In genomic region chr3:122458992-122459391, GRCh38 we compare ENCODE assay signal across 8 cellular contexts. TPM values are rescaled to one million over a fixed set of nuclear protein-coding genes. Genes with fewer than 3 reads are reported as not detected.
DNase-seq lines count a peak whose midpoint lies in the region; ATAC-seq, FAIRE-seq and TF ChIP-seq lines count a peak whose summit lies in the region.

No MANE protein-coding gene starts in this region.

- peak overlapping the region in 1 of 2 donors; percentile 78 for H3K27ac Mint-ChIP-seq in effector memory CD8-positive, alpha-beta T cell

- no peaks in the 10 kb centered on the region for H3K9me3 Mint-ChIP-seq in effector memory CD8-positive, alpha-beta T cell

- TF ChIP-seq POLR2A in heart left ventricle (IDR thresholded peaks at IDR 0.05) (no peak), gastroesophageal sphincter (IDR thresholded peaks at IDR 0.05) (no peak)

- 64 to 73% (median 67%) methylated on average over 4 of the region's 4 CpGs for WGBS in heart left ventricle, 4 donors
- 30 to 48% methylated on average over 3 to 4 of the region's 4 CpGs for WGBS in gastroesophageal sphincter (ENCODE audit: low coverage in 1 of 2), 2 donors

- no peaks in the 10 kb centered on the region for H3K27me3 ChIP-seq in heart left ventricle
- H3K27me3 ChIP-seq in gastroesophageal sphincter = no peaks in the 10 kb centered on the region
- H3K27me3 ChIP-seq in upper lobe of right lung = no peaks in the 10 kb centered on the region

- H3K27ac ChIP-seq in heart left ventricle (no peak overlapping the region), gastroesophageal sphincter (no peak overlapping the region), upper lobe of right lung (no peak overlapping the region)

- peaks cover 65% of the 10 kb centered on the region for H3K36me3 Mint-ChIP-seq in effector memory CD8-positive, alpha-beta T cell (ENCODE audit: insufficient read depth)

- H3K9me3 ChIP-seq in heart left ventricle (no peaks in the 10 kb centered on the region), gastroesophageal sphincter (no peaks in the 10 kb centered on the region), upper lobe of right lung (no peaks in the 10 kb centered on the region)

- H3K4me1 ChIP-seq in heart left ventricle (no peaks in the 10 kb centered on the region), gastroesophageal sphincter (no peaks in the 10 kb centered on the region), upper lobe of right lung (no peaks in the 10 kb centered on the region)

- H3K36me3 ChIP-seq in heart left ventricle = peaks cover 0 to 97% (median 71%) of the 10 kb centered on the region in 9 donors
- H3K36me3 ChIP-seq in gastroesophageal sphincter = peaks cover 0 to 86% of the 10 kb centered on the region in 2 donors
- H3K36me3 ChIP-seq in upper lobe of right lung = peaks cover 96% of the 10 kb centered on the region

- no peaks in the 10 kb centered on the region for H3K4me1 Mint-ChIP-seq in effector memory CD8-positive, alpha-beta T cell (ENCODE audit: low read depth in 2 of 2)

- ATAC-seq in heart left ventricle (no peak), left ventricle myocardium superior (no peak), gastroesophageal sphincter (peak; percentile 50), upper lobe of right lung (peak; percentile 34), HG03571 (IDR thresholded peaks at IDR 0.05; ENCODE audit: unreplicated experiment) (no peak)
- no peak for ATAC-seq in effector memory CD8-positive, alpha-beta T cell (replicated peaks)

- H3K4me3 ChIP-seq in heart left ventricle (no peak overlapping the region), gastroesophageal sphincter (no peak overlapping the region), upper lobe of right lung (no peak overlapping the region)

- no peak overlapping the region for H3K4me3 Mint-ChIP-seq in effector memory CD8-positive, alpha-beta T cell

- FAIRE-seq in RCC 7860 (lab: Jason Lieb, UNC) = peak; percentile 82

- intact Hi-C loops in heart left ventricle (cut with DNase I) = loop anchor here in 6 of 10 donors (2.0 to 10.0 kb wide), 4 partner anchors 56 to 223 kb away; partner anchors contain the start of genes PARP14 (in 3 of the 6) and KPNA1 (in 2 of the 6)
- intact Hi-C loops in left ventricle myocardium superior (cut with micrococcal nuclease) = no loop called here
- intact Hi-C loops in upper lobe of right lung (cut with DNase I) = no loop called here

- no peaks in the 10 kb centered on the region for H3K27me3 Mint-ChIP-seq in effector memory CD8-positive, alpha-beta T cell

- TF ChIP-seq CTCF in heart left ventricle (IDR thresholded peaks at IDR 0.05) (peak; percentile 5 to 61 (median 41)), gastroesophageal sphincter (IDR thresholded peaks at IDR 0.05) (peak in 3 of 4 experiments; percentile 8 to 37 (median 35)), upper lobe of right lung (IDR thresholded peaks at IDR 0.05) (peak; percentile 40)

- no peak for DNase-seq in heart left ventricle
- DNase-seq in left ventricle myocardium superior = no peak
- peak; percentile 53 for DNase-seq in RCC 7860 (ENCODE audit: low spot score)
- no peak for DNase-seq in upper lobe of right lung
- no peak for DNase-seq in SKM-1 (lab: John Stamatoyannopoulos, UW; ENCODE audit: unreplicated experiment)
- DNase-seq in effector memory CD8-positive, alpha-beta T cell = no peak

- TF ChIP-seq EP300 in gastroesophageal sphincter (IDR thresholded peaks at IDR 0.05) = no peak

RNA-seq across cellular contexts. Expression of gene WDR5B, which starts 43.1 kb away (rescaled TPM):
- 1 to 10 TPM; 1.8 to 4.9 (median 2.9) TPM for total RNA-seq in heart left ventricle
- 1 to 10 TPM; 1.3 to 2.0 TPM for polyA plus RNA-seq in heart left ventricle
- total RNA-seq in left ventricle myocardium superior = 2.9 TPM
- total RNA-seq in gastroesophageal sphincter = 1 to 10 TPM; 3.7 to 7.5 (median 4.1) TPM
- 5.1 TPM for total RNA-seq in upper lobe of right lung

RNA-seq across cellular contexts. Expression of gene KPNA1, which starts 55.7 kb away (rescaled TPM):
- total RNA-seq in heart left ventricle (100 to 1,000 TPM in 3 of 9 donors, 10 to 100 TPM in 6; 34.1 to 127 (median 72.6) TPM), left ventricle myocardium superior (59.8 TPM), gastroesophageal sphincter (10 to 100 TPM; 39.8 to 61.3 (median 41.3) TPM), upper lobe of right lung (60.4 TPM)
- 10 to 100 TPM; 13.5 to 28.1 TPM for polyA plus RNA-seq in heart left ventricle

Comparison
In these comparisons a context has a peak if more than half of its experiments do, and no peak if none do; other contexts are left out.
1. intact Hi-C loops: an anchor here in heart left ventricle (2.0 to 10.0 kb wide); none called in left ventricle myocardium superior and upper lobe of right lung.
2. ATAC-seq: peak in gastroesophageal sphincter (single experiment) and upper lobe of right lung (single experiment); none in heart left ventricle (0 of 4), left ventricle myocardium superior (single experiment), HG03571 (single experiment) and effector memory CD8-positive, alpha-beta T cell (single experiment).
3. Peak in every context shown above with its lines, with median percentiles within 50 percentile points of each other: CTCF ChIP-seq.